ENCODE assay signal across 26 cellular contexts in genomic region chr6:163827157-163827556, GRCh38.
"Had no signal": no experiment of that assay in that cellular context is flagged by ENCODE, and none has a peak within 500 bp of the region (broad histone marks: within the 10 kb centered on the region; RNA-seq: fewer than 3 reads in every experiment).

No MANE protein-coding gene starts in this region.

- H3K4me1 ChIP-seq: pancreas, prostate gland, spleen, suprapubic skin, testis, tibial artery, transverse colon, upper lobe of right lung, uterus had no signal

- ATAC-seq: naive thymus-derived CD8-positive, alpha-beta T cell; natural killer cell treated with Interleukin-12 subunit alpha and Interleukin-12 subunit beta and Interleukin-15 and Interleukin-18, amount 100 ng/mL, for 72 hours; pancreas; stimulated activated memory B cell treated with anti-CD40 and anti-IgM and Interleukin-4, amounts not matched to agents 10 μg/mL and 1 μg/mL and 100 μg/mL, for 72 hours; stimulated activated naive CD8-positive, alpha-beta T cell treated with anti-CD3 and anti-CD28 coated beads, Interleukin-15, amount 100 ng/mL, for 72 hours; stimulated activated naive CD8-positive, alpha-beta T cell treated with anti-CD3 and anti-CD28 coated beads, Interleukin-15, Interleukin-2, amounts not matched to agents 100 U/mL and 50 U/mL, for 24 hours had no signal

- H3K36me3 ChIP-seq: neutrophil, pancreas, prostate gland, spleen, suprapubic skin, tibial artery, transverse colon, upper lobe of right lung, uterus had no signal

- DNase-seq: naive thymus-derived CD8-positive, alpha-beta T cell; nephron progenitor cell; pancreas; right cardiac atrium; spleen; stimulated activated CD4-positive, alpha-beta T cell treated with anti-CD3 and anti-CD28 coated beads, Interleukin-12 subunit alpha, Interleukin-12 subunit beta, amount 100 ng/mL, for 4 hours; stimulated activated CD4-positive, alpha-beta T cell treated with anti-CD3 and anti-CD28 coated beads, Interleukin-1b, Interleukin-23, amount 100 ng/mL, for 48 hours; stimulated activated CD4-positive, alpha-beta T cell treated with anti-CD3 and anti-CD28 coated beads, Interleukin-4, amount 100 ng/mL, for 1 hour; stimulated activated CD4-positive, alpha-beta T cell treated with anti-CD3 and anti-CD28 coated beads, Interleukin-4, amount 100 ng/mL, for 4 hours; stimulated activated CD8-positive, alpha-beta memory T cell treated with anti-CD3 and anti-CD28 coated beads, Interleukin-4, amount 100 ng/mL, for 48 hours; stimulated activated naive CD4-positive, alpha-beta T cell; stimulated activated naive CD8-positive, alpha-beta T cell treated with anti-CD3 and anti-CD28 coated beads, Interleukin-15, amount 100 ng/mL, for 72 hours; stimulated activated naive CD8-positive, alpha-beta T cell treated with anti-CD3 and anti-CD28 coated beads, Interleukin-15, Interleukin-2, amounts not matched to agents 100 U/mL and 50 U/mL, for 24 hours; substantia nigra; testis; tibial artery; transverse colon; upper lobe of right lung; uterus had no signal

- H3K27me3 ChIP-seq: neutrophil, pancreas, suprapubic skin, testis, tibial artery, transverse colon, upper lobe of right lung, uterus had no signal

- H3K9me3 ChIP-seq: neutrophil, pancreas, prostate gland, suprapubic skin, testis, tibial artery, transverse colon, upper lobe of right lung, uterus had no signal

- H3K27ac ChIP-seq: neutrophil, pancreas, prostate gland, skin epidermis, spleen, suprapubic skin, testis, tibial artery, transverse colon, upper lobe of right lung, uterus had no signal

- H3K4me3 ChIP-seq: pancreas, prostate gland, skin epidermis, smooth muscle cell, spleen, suprapubic skin, testis, tibial artery, transverse colon, upper lobe of right lung, uterus had no signal
